Comparison of ENCODE assay signal across 1 cellular context in genomic region chr19:16496613-16496983, GRCh38.
TF ChIP-seq lines count a peak whose summit lies in the region.

No MANE protein-coding gene starts in this region.

TF ChIP-seq in HepG2, 621 proteins besides CTCF, POLR2A, EP300 and RAD21 (continued from another document and continues in another):
- peak; percentile 94 for TF ChIP-seq ZBTB40 (IDR thresholded peaks at IDR 0.05)
- TF ChIP-seq ZBTB40 (CRISPR knock-in tag; IDR thresholded peaks at IDR 0.05) = peak; percentile 97
- TF ChIP-seq ZSCAN12 (CRISPR knock-in tag; IDR thresholded peaks at IDR 0.05) = no peak
- no peak for TF ChIP-seq TGIF2 (CRISPR knock-in tag; IDR thresholded peaks at IDR 0.05)
- no peak for TF ChIP-seq ZNF672 (CRISPR knock-in tag; IDR thresholded peaks at IDR 0.05)
- TF ChIP-seq NFKB2 (CRISPR knock-in tag; IDR thresholded peaks at IDR 0.05; ENCODE audit: borderline replicate concordance) = no peak
- no peak for TF ChIP-seq DDIT3 (CRISPR knock-in tag; IDR thresholded peaks at IDR 0.05)
- no peak for TF ChIP-seq ELF4 (CRISPR knock-in tag; IDR thresholded peaks at IDR 0.05; ENCODE audit: borderline replicate concordance)
- no peak for TF ChIP-seq NFE2L2 (IDR thresholded peaks at IDR 0.05; ENCODE audit: low read length)
- TF ChIP-seq MTERF4 (CRISPR knock-in tag; IDR thresholded peaks at IDR 0.05) = no peak
- TF ChIP-seq MAFF (IDR thresholded peaks at IDR 0.05; ENCODE audit: low read depth, low read length) = no peak
- no peak for TF ChIP-seq LCORL (IDR thresholded peaks at IDR 0.05)
- peak; percentile 2; the same call in 1 of the 2 replicates for TF ChIP-seq LCORL (CRISPR knock-in tag; IDR thresholded peaks at IDR 0.05)
- TF ChIP-seq ZNF543 (CRISPR knock-in tag; IDR thresholded peaks at IDR 0.05) = 0 out of 2 replicates have a peak, but pooled peaks have one; percentile 4
- TF ChIP-seq FOXJ3 (CRISPR knock-in tag; IDR thresholded peaks at IDR 0.05; ENCODE audit: borderline replicate concordance) = no peak
- TF ChIP-seq SNAI1 (CRISPR knock-in tag; IDR thresholded peaks at IDR 0.05; ENCODE audit: borderline replicate concordance) = peak; percentile 51; the same call in 1 of the 2 replicates
- no peak for TF ChIP-seq HHEX (CRISPR knock-in tag; IDR thresholded peaks at IDR 0.05)
- no peak for TF ChIP-seq ZNF776 (CRISPR knock-in tag; IDR thresholded peaks at IDR 0.05)
- TF ChIP-seq MAF1 (CRISPR knock-in tag; IDR thresholded peaks at IDR 0.05; ENCODE audit: borderline replicate concordance) = no peak
- no peak for TF ChIP-seq DBP (CRISPR knock-in tag; IDR thresholded peaks at IDR 0.05; ENCODE audit: not compliant biosample characterization)
- no peak for TF ChIP-seq ZNF33A (CRISPR knock-in tag; IDR thresholded peaks at IDR 0.05; ENCODE audit: borderline replicate concordance)
- TF ChIP-seq TCF12 (IDR thresholded peaks at IDR 0.05) = no peak
- 0 out of 2 replicates have a peak, but pooled peaks have one; percentile 4 for TF ChIP-seq TCF12 (CRISPR knock-in tag; IDR thresholded peaks at IDR 0.05)
- TF ChIP-seq ZNF556 (CRISPR knock-in tag; IDR thresholded peaks at IDR 0.05; ENCODE audit: borderline replicate concordance) = no peak
- no peak for TF ChIP-seq KLF6 (CRISPR knock-in tag; IDR thresholded peaks at IDR 0.05)
- TF ChIP-seq NFIB (CRISPR knock-in tag; IDR thresholded peaks at IDR 0.05; ENCODE audit: borderline replicate concordance) = no peak
- TF ChIP-seq ZNF3 (CRISPR knock-in tag; IDR thresholded peaks at IDR 0.05) = no peak
- no peak for TF ChIP-seq ZNF768 (CRISPR knock-in tag; IDR thresholded peaks at IDR 0.05)
- TF ChIP-seq AGO2 (optimal IDR thresholded peaks at IDR 0.05; ENCODE audit: low read depth, low read length) = no peak
- TF ChIP-seq HMGXB4 (CRISPR knock-in tag; IDR thresholded peaks at IDR 0.05; ENCODE audit: borderline replicate concordance in 1 of 2, low read depth in 1 of 2) = 0 out of 4 replicates have a peak, but pooled peaks of 1 of the 2 experiments have one; percentile 3
- no peak for TF ChIP-seq ZNF234 (CRISPR knock-in tag; conservative IDR thresholded peaks at IDR 0.05)
- TF ChIP-seq ZSCAN31 (CRISPR knock-in tag; IDR thresholded peaks at IDR 0.05; ENCODE audit: low read depth) = 0 out of 2 replicates have a peak, but pooled peaks have one; percentile 10
- TF ChIP-seq KDM5B (CRISPR knock-in tag; IDR thresholded peaks at IDR 0.05; ENCODE audit: borderline replicate concordance) = 0 out of 2 replicates have a peak, but pooled peaks have one; percentile 9
- 0 out of 2 replicates have a peak, but pooled peaks have one; percentile 1 for TF ChIP-seq ARID4A (CRISPR knock-in tag; IDR thresholded peaks at IDR 0.05; ENCODE audit: borderline replicate concordance)
- TF ChIP-seq ZNF121 (CRISPR knock-in tag; IDR thresholded peaks at IDR 0.05) = peak; percentile 91
- TF ChIP-seq ZNF274 (CRISPR knock-in tag; IDR thresholded peaks at IDR 0.05) = no peak
- no peak for TF ChIP-seq TAF15 (IDR thresholded peaks at IDR 0.05; ENCODE audit: low read depth, low read length, poor library complexity, severe bottlenecking)
- 0 out of 2 replicates have a peak, but pooled peaks have one; percentile 2 for TF ChIP-seq KDM3A (CRISPR knock-in tag; IDR thresholded peaks at IDR 0.05; ENCODE audit: low read depth)
- no peak for TF ChIP-seq JDP2 (CRISPR knock-in tag; IDR thresholded peaks at IDR 0.05; ENCODE audit: borderline replicate concordance)
- no peak for TF ChIP-seq ZMAT5 (CRISPR knock-in tag; IDR thresholded peaks at IDR 0.05; ENCODE audit: borderline replicate concordance, low read depth)
- TF ChIP-seq KDM1A (CRISPR knock-in tag; IDR thresholded peaks at IDR 0.05) = 0 out of 2 replicates have a peak, but pooled peaks have one; percentile 21
- TF ChIP-seq ZNF670 (CRISPR knock-in tag; IDR thresholded peaks at IDR 0.05; ENCODE audit: borderline replicate concordance) = 0 out of 2 replicates have a peak, but pooled peaks have one; percentile 2
- no peak for TF ChIP-seq ZFYVE20 (CRISPR knock-in tag; IDR thresholded peaks at IDR 0.05; ENCODE audit: borderline replicate concordance, low read depth)
- no peak for TF ChIP-seq ZC3H4 (CRISPR knock-in tag; IDR thresholded peaks at IDR 0.05; ENCODE audit: borderline replicate concordance)
- TF ChIP-seq ELF1 (CRISPR knock-in tag; IDR thresholded peaks at IDR 0.05) = no peak
- TF ChIP-seq KLF15 (CRISPR knock-in tag; IDR thresholded peaks at IDR 0.05; ENCODE audit: borderline replicate concordance) = no peak
- no peak for TF ChIP-seq ZNF564 (CRISPR knock-in tag; IDR thresholded peaks at IDR 0.05)
- TF ChIP-seq FOXP4 (CRISPR knock-in tag; IDR thresholded peaks at IDR 0.05) = no peak
- no peak for TF ChIP-seq ZNF75D (CRISPR knock-in tag; IDR thresholded peaks at IDR 0.05; ENCODE audit: borderline replicate concordance)
